Comparison of ENCODE assay signal across 7 cellular contexts in the genomic region with DNA sequence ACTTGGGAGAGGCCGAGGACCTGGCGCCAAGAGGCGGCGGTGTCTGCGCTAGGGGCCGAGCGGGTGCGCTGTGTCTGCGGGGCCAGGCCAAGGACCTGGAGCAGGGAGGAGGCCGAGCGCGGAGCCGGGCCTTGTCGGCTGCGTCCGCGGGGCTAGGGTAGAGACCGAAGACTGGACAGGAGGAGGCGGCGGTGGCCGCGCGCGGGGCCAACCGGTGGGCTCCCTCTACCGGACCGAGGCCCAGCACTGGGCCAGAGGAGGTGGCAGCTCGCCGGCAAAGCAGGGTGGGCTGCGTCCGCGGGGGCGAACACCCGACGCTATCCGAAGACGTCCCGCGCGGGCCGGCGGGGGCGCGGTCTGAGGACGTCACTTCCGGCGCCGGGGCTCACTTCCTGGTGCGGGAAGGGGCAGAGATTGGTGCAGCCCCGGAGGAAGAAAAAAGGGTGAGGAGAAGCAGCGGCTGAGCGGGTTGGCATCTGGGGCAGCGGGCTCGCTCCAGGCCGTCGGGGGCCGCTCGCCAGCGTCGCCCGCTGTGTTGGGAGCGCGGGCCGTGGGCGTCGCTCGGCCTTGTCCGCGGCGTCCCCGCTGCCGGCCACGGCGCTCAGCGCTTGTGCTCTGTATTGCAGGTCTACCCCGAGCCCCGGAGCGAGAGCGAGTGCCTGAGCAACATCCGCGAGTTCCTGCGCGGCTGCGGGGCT. TPM values are rescaled to one million over a fixed set of nuclear protein-coding genes. Genes with fewer than 3 reads are reported as not detected.
DNase-seq lines count a peak whose midpoint lies in the region; ATAC-seq, FAIRE-seq and TF ChIP-seq lines count a peak whose summit lies in the region.

No MANE protein-coding gene starts in this region.

- TF ChIP-seq CTCF in astrocyte (IDR thresholded peaks at IDR 0.05; ENCODE audit: insufficient read depth, low read depth, low read length): no peak
- peak; percentile 22 for TF ChIP-seq CTCF in hepatocyte (IDR thresholded peaks at IDR 0.05; ENCODE audit: poor library complexity)

- peak overlapping the region; percentile 86 for H2AFZ ChIP-seq in astrocyte (ENCODE audit: low read depth, low read length)
- peak overlapping the region; percentile 73 for H2AFZ ChIP-seq in hepatocyte

- peaks cover 24% of the 10 kb centered on the region for H3K4me1 Mint-ChIP-seq in T-helper 2 cell treated with Interferon-gamma antibody and Interleukin-4, amounts not matched to agents 5 μg/mL and 100 μg/mL, for 36 hours (ENCODE audit: low read depth)
- H3K4me1 Mint-ChIP-seq in astrocyte (ENCODE audit: low read depth, unreplicated experiment): peaks cover 10% of the 10 kb centered on the region

- WGBS in hepatocyte (ENCODE audit: low lambda C conversion rate, missing lambda C conversion rate): 2% methylated on average over 57 of the region's 84 CpGs

- peaks cover 32% of the 10 kb centered on the region for H4K20me1 ChIP-seq in astrocyte (ENCODE audit: insufficient read depth, low read length)
- H4K20me1 ChIP-seq in hepatocyte (ENCODE audit: insufficient read depth, poor library complexity, severe bottlenecking): peaks cover 14% of the 10 kb centered on the region

- H3K9me3 Mint-ChIP-seq in T-helper 2 cell treated with Interferon-gamma antibody and Interleukin-4, amounts not matched to agents 5 μg/mL and 100 μg/mL, for 36 hours: no peaks in the 10 kb centered on the region
- no peaks in the 10 kb centered on the region for H3K9me3 Mint-ChIP-seq in astrocyte (ENCODE audit: unreplicated experiment)

- H3K36me3 ChIP-seq in astrocyte (ENCODE audit: insufficient read depth, low read length) (no peaks in the 10 kb centered on the region), hepatocyte (replicated peaks; ENCODE audit: insufficient read depth, low read depth) (no peaks in the 10 kb centered on the region)

- DNase-seq in NCI-H187 (lab: John Stamatoyannopoulos, UW): peak; percentile 63 to 88
- DNase-seq in T-helper 2 cell treated with Interferon-gamma antibody and Interleukin-4, amounts not matched to agents 5 μg/mL and 100 μg/mL, for 36 hours (ENCODE audit: low spot score): peak; percentile 94
- peak; percentile 86 for DNase-seq in astrocyte (ENCODE audit: low read depth)
- peak; percentile 96 for DNase-seq in hepatocyte (ENCODE audit: low spot score)
- peak; percentile 68 for DNase-seq in renal cortical epithelial cell (ENCODE audit: low read depth)

- H3K27me3 Mint-ChIP-seq in T-helper 2 cell treated with Interferon-gamma antibody and Interleukin-4, amounts not matched to agents 5 μg/mL and 100 μg/mL, for 36 hours (ENCODE audit: low read depth): peaks cover 20% of the 10 kb centered on the region
- peaks cover 2% of the 10 kb centered on the region for H3K27me3 Mint-ChIP-seq in astrocyte (ENCODE audit: low read depth, unreplicated experiment)

- peak overlapping the region; percentile 92 for H3K4me3 ChIP-seq in astrocyte (ENCODE audit: insufficient read depth, low read depth, low read length)
- H3K4me3 ChIP-seq in hepatocyte: peak overlapping the region; percentile 95

- ATAC-seq in GM18502 (IDR thresholded peaks at IDR 0.05; ENCODE audit: poor library complexity, unreplicated experiment) (peak; percentile 90), HG02938 (IDR thresholded peaks at IDR 0.05; ENCODE audit: unreplicated experiment) (peak; percentile 82)

- peaks cover 18% of the 10 kb centered on the region for H3K36me3 Mint-ChIP-seq in T-helper 2 cell treated with Interferon-gamma antibody and Interleukin-4, amounts not matched to agents 5 μg/mL and 100 μg/mL, for 36 hours (ENCODE audit: low read depth)
- no peaks in the 10 kb centered on the region for H3K36me3 Mint-ChIP-seq in astrocyte (ENCODE audit: low read depth, unreplicated experiment)

- FAIRE-seq in astrocyte (lab: Jason Lieb, UNC): no peak

- peak overlapping the region; percentile 93 for H3K4me3 Mint-ChIP-seq in T-helper 2 cell treated with Interferon-gamma antibody and Interleukin-4, amounts not matched to agents 5 μg/mL and 100 μg/mL, for 36 hours
- H3K4me3 Mint-ChIP-seq in astrocyte (ENCODE audit: unreplicated experiment): peak overlapping the region; percentile 91

- H3K4me2 ChIP-seq in astrocyte (ENCODE audit: low read length) (peak overlapping the region; percentile 97), hepatocyte (peak overlapping the region; percentile 89)

- H3K9me2 ChIP-seq in hepatocyte (replicated peaks; ENCODE audit: insufficient read depth): no peaks in the 10 kb centered on the region

- peaks cover 47% of the 10 kb centered on the region for H3K79me2 ChIP-seq in astrocyte (ENCODE audit: insufficient read depth, low read length)
- peaks cover 45% of the 10 kb centered on the region for H3K79me2 ChIP-seq in hepatocyte

- peaks cover 11% of the 10 kb centered on the region for H3K4me1 ChIP-seq in astrocyte (ENCODE audit: insufficient read depth, low read length)
- H3K4me1 ChIP-seq in hepatocyte (ENCODE audit: insufficient read depth): peaks cover 13% of the 10 kb centered on the region

- H3K27me3 ChIP-seq in astrocyte (ENCODE audit: insufficient read depth, low read length) (no peaks in the 10 kb centered on the region), hepatocyte (peaks cover 10% of the 10 kb centered on the region)

- H3K9me3 ChIP-seq in astrocyte (ENCODE audit: insufficient read depth, low read depth, low read length) (no peaks in the 10 kb centered on the region), hepatocyte (ENCODE audit: low read depth) (no peaks in the 10 kb centered on the region)

- peak overlapping the region; percentile 96 for H3K27ac ChIP-seq in astrocyte (ENCODE audit: low read depth, low read length)
- peak overlapping the region; percentile 100 for H3K27ac ChIP-seq in hepatocyte

- peak overlapping the region; percentile 97 for H3K9ac ChIP-seq in astrocyte (ENCODE audit: low read length)

- peak overlapping the region; percentile 97 for H3K27ac Mint-ChIP-seq in T-helper 2 cell treated with Interferon-gamma antibody and Interleukin-4, amounts not matched to agents 5 μg/mL and 100 μg/mL, for 36 hours
- H3K27ac Mint-ChIP-seq in astrocyte (ENCODE audit: unreplicated experiment): peak overlapping the region; percentile 95

RNA-seq across cellular contexts. Expression of a gene that starts 38.3 kb away (rescaled TPM):
- total RNA-seq in astrocyte (64.7 and 73.7 TPM in 2 replicates), hepatocyte (46.8 and 49.5 TPM in 2 replicates), renal cortical epithelial cell (19.1 and 37.6 TPM in 2 replicates)
- 30.1 and 35.4 TPM in 2 replicates for polyA plus RNA-seq in hepatocyte

Comparison
In these comparisons a context has a peak if more than half of its experiments do, and no peak if none do; other contexts are left out.
1. Peak in every context shown above with its lines: DNase-seq, ATAC-seq, H3K4me3 ChIP-seq and H3K27ac ChIP-seq.